ENCODE assay signal across 10 cellular contexts in genomic region chr11:126145954-126146353, GRCh38.
A peak's percentile ranks its signal among the peaks of the same experiment; 100 is the strongest.
DNase-seq lines count a peak whose midpoint lies in the region; ATAC-seq and TF ChIP-seq lines count a peak whose summit lies in the region.
"Had no signal": no experiment of that assay in that cellular context is flagged by ENCODE, and none has a peak within 500 bp of the region (broad histone marks: within the 10 kb centered on the region; RNA-seq: fewer than 3 reads in every experiment).

No MANE protein-coding gene starts in this region.

- TF ChIP-seq CTCF in H9 (conservative IDR thresholded peaks at IDR 0.05) = no peak
- TF ChIP-seq CTCF in GM20000 (IDR thresholded peaks at IDR 0.05; ENCODE audit: extremely low read depth, missing control alignments) = no peak
- TF ChIP-seq CTCF in lower leg skin (IDR thresholded peaks at IDR 0.05) = no peak

- H3K14ac ChIP-seq in H9 (ENCODE audit: insufficient read depth, low read length) (peak overlapping the region; percentile 23; the same call in 1 of the 2 replicates), neuronal stem cell (ENCODE audit: low read length) (no peak overlapping the region)

- H3K4me2 ChIP-seq in H9 (ENCODE audit: insufficient read depth, insufficient read length, low read length) (no peak overlapping the region), neuronal stem cell (ENCODE audit: insufficient read depth, low read length, poor library complexity, severe bottlenecking) (peak overlapping the region; percentile 51)

- H3K4me3 ChIP-seq in NT2/D1 (ENCODE audit: insufficient read length, low read depth) (no peak overlapping the region), iPS-15b (ENCODE audit: low read depth, low read length) (no peak overlapping the region), neuronal stem cell (ENCODE audit: low read length in 2 of 2) (peak overlapping the region in 1 of 2 donors; percentile 20), lower leg skin (ENCODE audit: low read depth, poor library complexity, severe bottlenecking) (no peak overlapping the region)

- H3K56ac ChIP-seq in H9 (ENCODE audit: insufficient read length, low read depth, low read length) = no peak overlapping the region

- H4K8ac ChIP-seq in H9 (replicated peaks; ENCODE audit: insufficient read length, low read depth, low read length) (no peak overlapping the region), neuronal stem cell (ENCODE audit: low read depth, low read length) (no peak overlapping the region)

- peak overlapping the region in 1 of 3 experiments; percentile 36; a peak in 1 of 7 replicates for H3K27ac Mint-ChIP-seq in H9
- H3K27ac Mint-ChIP-seq: CD4-positive, alpha-beta T cell had no signal

- no peak overlapping the region for H4K5ac ChIP-seq in H9 (ENCODE audit: insufficient read length, low read depth, low read length)

- H3K4me3 Mint-ChIP-seq in H9 = no peak overlapping the region
- H3K4me3 Mint-ChIP-seq: CD4-positive, alpha-beta T cell had no signal

- H3K4me1 Mint-ChIP-seq in H9 = peaks cover 31 to 41% of the 10 kb centered on the region in 2 experiments

- no CpG with 5 or more reads among the region's 9 CpGs for WGBS in H9 (ENCODE audit: extremely low coverage, insufficient read length, low lambda C conversion rate)
- WGBS in neuronal stem cell (ENCODE audit: extremely low coverage in 2 of 2, insufficient read length in 2 of 2, insufficient replicate concordance in 1 of 2), 2 donors = no CpG with 5 or more reads among the region's 9 CpGs
- 84 to 87% methylated on average over 9 of the region's 9 CpGs for WGBS in lower leg skin, 2 donors

- intact Hi-C loops in lower leg skin (cut with DNase I; ENCODE audit: low total_unique reads) = no loop called here

- no peak for DNase-seq in H9
- no peak for DNase-seq in NT2/D1 (ENCODE audit: low read depth, low spot score)
- no peak for DNase-seq in neuronal stem cell (ENCODE audit: low spot score)
- no peak for DNase-seq in GM20000 (ENCODE audit: low spot score)
- no peak for DNase-seq in lower leg skin (ENCODE audit: low spot score in 2 of 2)
- no peak for DNase-seq in cortex of kidney (lab: John Stamatoyannopoulos, UW)
- DNase-seq: CD4-positive, alpha-beta T cell; NCI-H2171 had no signal

- H3K79me2 ChIP-seq in H9 (ENCODE audit: insufficient read depth, low read length) = no peaks in the 10 kb centered on the region

- H3K79me1 ChIP-seq in H9 (ENCODE audit: insufficient read depth, low read depth, low read length, poor library complexity, severe bottlenecking) (no peaks in the 10 kb centered on the region), neuronal stem cell (ENCODE audit: low read depth, low read length) (no peaks in the 10 kb centered on the region)

- H2BK12ac ChIP-seq in H9 (ENCODE audit: insufficient read length, low read depth, low read length) (no peak overlapping the region), neuronal stem cell (ENCODE audit: low read length) (peak overlapping the region; percentile 25)

- no peaks in the 10 kb centered on the region for H4K20me1 ChIP-seq in H9 (ENCODE audit: control insufficient read depth, insufficient read depth, insufficient read length)

- peaks cover 0 to 3% of the 10 kb centered on the region in 2 experiments; a peak in 1 of 5 replicates for H3K9me3 Mint-ChIP-seq in H9
- H3K9me3 Mint-ChIP-seq: CD4-positive, alpha-beta T cell had no signal

- H2AFZ ChIP-seq in H9 (ENCODE audit: low read length) (no peak overlapping the region), neuronal stem cell (ENCODE audit: low read length) (no peak overlapping the region)

- H3K18ac ChIP-seq in H9 (ENCODE audit: insufficient read length, low read depth, low read length) (no peak overlapping the region), neuronal stem cell (ENCODE audit: low read length) (peak overlapping the region; percentile 98)

- no peaks in the 10 kb centered on the region for H3K36me3 Mint-ChIP-seq in H9 (ENCODE audit: insufficient read depth in 1 of 3, low read depth in 3 of 3)

- no peak overlapping the region for H2BK20ac ChIP-seq in H9 (ENCODE audit: low read depth, low read length, poor library complexity, severe bottlenecking)

- H3K4me1 ChIP-seq in H9 (ENCODE audit: insufficient read depth, low read length) = peaks cover 7% of the 10 kb centered on the region; the same call in 1 of the 2 replicates
- H3K4me1 ChIP-seq in NT2/D1 (ENCODE audit: insufficient read depth, insufficient read length) = peaks cover 9% of the 10 kb centered on the region
- peaks cover 16% of the 10 kb centered on the region for H3K4me1 ChIP-seq in iPS-15b (ENCODE audit: control insufficient read depth, insufficient read depth, low read length)
- H3K4me1 ChIP-seq in neuronal stem cell (ENCODE audit: control insufficient read depth in 2 of 2, insufficient read depth in 1 of 2, low read depth in 1 of 2, low read length in 2 of 2) = peaks cover 16 to 41% of the 10 kb centered on the region in 2 donors

- no peak overlapping the region for H2AK5ac ChIP-seq in H9 (ENCODE audit: insufficient read length, low read length)
- H2AK5ac ChIP-seq in neuronal stem cell (ENCODE audit: low read depth, low read length) = peak overlapping the region; percentile 79

- no peaks in the 10 kb centered on the region for H3K23me2 ChIP-seq in H9 (ENCODE audit: insufficient read length, low read depth, low read length, poor library complexity, severe bottlenecking)

- H3K4ac ChIP-seq in H9 (ENCODE audit: low read depth, low read length) (no peak overlapping the region; the same call in 1 of the 2 replicates), neuronal stem cell (ENCODE audit: low read length) (peak overlapping the region; percentile 81)

- H3K9ac ChIP-seq in H9 (ENCODE audit: extremely low read depth, insufficient read length, low read length) (no peak overlapping the region), NT2/D1 (ENCODE audit: insufficient read length, low read depth) (peak overlapping the region; percentile 50), iPS-15b (ENCODE audit: low read depth, low read length) (peak overlapping the region; percentile 54), neuronal stem cell (ENCODE audit: low read depth, low read length, poor library complexity) (peak overlapping the region; percentile 63)

- H2BK120ac ChIP-seq in H9 (ENCODE audit: low read depth, low read length, poor library complexity, severe bottlenecking) = no peak overlapping the region
- H2BK120ac ChIP-seq in neuronal stem cell (ENCODE audit: low read depth, low read length) = no peak overlapping the region

- H3K27ac ChIP-seq in H9 (ENCODE audit: insufficient read length, low read depth, low read length) (no peak overlapping the region), neuronal stem cell (replicated peaks; ENCODE audit: low read length) (peak overlapping the region; percentile 98)

- ATAC-seq in HG03439 (IDR thresholded peaks at IDR 0.05; ENCODE audit: unreplicated experiment) = no peak

- no peak for TF ChIP-seq POLR2A in lower leg skin (IDR thresholded peaks at IDR 0.05)

- H3K9me3 ChIP-seq in H9 (ENCODE audit: control insufficient read depth, low read depth, low read length) (no peaks in the 10 kb centered on the region), NT2/D1 (ENCODE audit: insufficient read depth, low read length) (no peaks in the 10 kb centered on the region), iPS-15b (ENCODE audit: control insufficient read depth, insufficient read depth, low read length) (no peaks in the 10 kb centered on the region), neuronal stem cell (replicated peaks in 1 of 2; ENCODE audit: control insufficient read depth in 2 of 2, insufficient read depth in 1 of 2, low read depth in 1 of 2, low read length in 2 of 2) (peaks cover 0 to 7% of the 10 kb centered on the region in 2 donors)

- H3K27me3 Mint-ChIP-seq in H9 (ENCODE audit: low read depth) = peaks cover 3% of the 10 kb centered on the region
- H3K27me3 Mint-ChIP-seq: CD4-positive, alpha-beta T cell had no signal

- no peak overlapping the region for H3K23ac ChIP-seq in H9 (ENCODE audit: insufficient read length, low read depth, low read length)
- no peak overlapping the region for H3K23ac ChIP-seq in neuronal stem cell (ENCODE audit: low read depth, low read length, poor library complexity)

- H2BK5ac ChIP-seq in H9 (ENCODE audit: insufficient read length, low read length) (no peak overlapping the region), neuronal stem cell (ENCODE audit: low read length) (peak overlapping the region; percentile 98)

- no peaks in the 10 kb centered on the region for H3K36me3 ChIP-seq in NT2/D1 (ENCODE audit: insufficient read depth, insufficient read length, low read length)
- no peaks in the 10 kb centered on the region for H3K36me3 ChIP-seq in iPS-15b (ENCODE audit: control insufficient read depth, insufficient read depth, low read length)
- no peaks in the 10 kb centered on the region for H3K36me3 ChIP-seq in neuronal stem cell (replicated peaks in 1 of 2; ENCODE audit: control insufficient read depth in 2 of 2, insufficient read depth in 2 of 2, low read length in 2 of 2)

- H2BK15ac ChIP-seq in H9 (ENCODE audit: low read depth, low read length) = no peak overlapping the region
- H2BK15ac ChIP-seq in neuronal stem cell (ENCODE audit: low read length) = peak overlapping the region; percentile 71

- H3T11ph ChIP-seq in H9 (ENCODE audit: low read length) = no peak overlapping the region

- H3K27me3 ChIP-seq in H9 (ENCODE audit: insufficient read depth, low read length) (no peaks in the 10 kb centered on the region), NT2/D1 (ENCODE audit: insufficient read depth, insufficient read length) (no peaks in the 10 kb centered on the region), iPS-15b (ENCODE audit: control insufficient read depth, insufficient read depth, low read length) (no peaks in the 10 kb centered on the region), neuronal stem cell (ENCODE audit: control insufficient read depth in 3 of 3, insufficient read depth in 3 of 3, low read depth in 1 of 3, low read length in 3 of 3) (peaks cover 0 to 77% (median 0%) of the 10 kb centered on the region in 3 experiments)

- H4K91ac ChIP-seq in H9 (ENCODE audit: insufficient read length, low read depth, low read length) (no peak overlapping the region), neuronal stem cell (ENCODE audit: low read depth, low read length, poor library complexity) (peak overlapping the region; percentile 13)
